Comparison of ENCODE assay signal across 8 cellular contexts in the genomic region with DNA sequence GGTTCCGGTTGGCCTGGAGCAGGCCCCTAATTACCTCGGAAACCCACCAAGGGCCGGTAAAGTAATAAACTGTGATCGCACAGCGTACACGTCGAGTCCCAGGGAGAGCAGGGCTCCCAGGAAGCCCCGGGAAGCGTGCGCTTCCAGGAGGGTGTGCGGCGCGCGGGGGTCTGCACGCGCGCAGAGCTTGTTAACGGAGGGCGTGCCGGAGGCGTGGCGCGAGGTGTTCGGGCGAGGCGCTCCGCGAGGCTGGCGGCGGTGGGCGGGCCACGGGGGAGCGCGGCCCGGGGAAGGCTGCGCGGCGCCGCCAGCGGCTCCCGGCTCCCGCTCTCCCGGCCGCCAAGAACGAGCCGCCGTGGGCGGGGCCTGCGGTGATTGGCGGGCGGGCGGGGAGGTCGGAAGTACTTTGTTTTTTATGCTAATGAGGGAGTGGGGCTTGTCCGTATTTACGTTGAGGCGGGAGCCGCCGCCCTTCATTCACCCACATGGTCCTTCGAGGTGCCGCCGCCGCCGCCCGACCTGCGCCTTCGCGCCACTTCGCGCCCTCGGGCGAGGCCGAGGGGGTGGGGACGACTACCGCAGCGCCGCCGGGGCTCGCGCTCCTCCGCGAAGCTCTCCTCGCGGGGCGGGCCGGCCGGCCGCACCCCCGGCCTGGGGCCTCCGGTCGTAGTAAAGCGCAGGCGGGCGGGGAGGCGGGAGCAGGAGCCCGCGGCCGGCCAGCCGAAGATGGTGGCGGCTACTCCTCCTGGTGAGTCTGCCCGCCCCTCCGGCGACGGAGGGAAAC. TPM values are rescaled to one million over a fixed set of nuclear protein-coding genes. Genes with fewer than 3 reads are reported as not detected.
DNase-seq lines count a peak whose midpoint lies in the region; ATAC-seq, FAIRE-seq and TF ChIP-seq lines count a peak whose summit lies in the region.

Gene MIR17HG, plus strand, starts transcription at position 476 of the 784 bp plus-strand sequence.

- H3K27me3 ChIP-seq in OCI-LY1 (ENCODE audit: insufficient read depth, low read length), result no peaks in the 10 kb centered on the region

- peak within 1 kb of the TSS; percentile 94 for H3K4me3 Mint-ChIP-seq in endothelial cell (ENCODE audit: unreplicated experiment)

- H3K4me1 ChIP-seq in OCI-LY1 (ENCODE audit: insufficient read depth, low read length, severe bottlenecking), result peaks cover 43% of the 10 kb centered on the region

- peak; percentile 38 for DNase-seq in D721Med (ENCODE audit: insufficient read length, low spot score)
- peak; percentile 52 for DNase-seq in HuH-7 (ENCODE audit: low spot score)
- peak; percentile 92 for DNase-seq in activated CD8-positive, alpha-beta memory T cell treated with anti-CD3 and anti-CD28 coated beads, Interleukin-2, amount 50 U/mL, for 4 hours
- DNase-seq in endothelial cell (ENCODE audit: low spot score), result peak; percentile 84
- DNase-seq in middle frontal gyrus (ENCODE audit: extremely low spot score, low spot score), result peak; percentile 49
- peak; percentile 87 to 88 for DNase-seq in stimulated activated CD8-positive, alpha-beta memory T cell treated with anti-CD3 and anti-CD28 coated beads, Interleukin-15, amount 100 ng/mL, for 48 hours (ENCODE audit: low read depth in 2 of 2)

- peak within 1 kb of the TSS; percentile 99 for H3K4me3 ChIP-seq in OCI-LY1 (ENCODE audit: low read depth, low read length, poor library complexity, severe bottlenecking)

- peak; percentile 58 for ATAC-seq in GM21526 (IDR thresholded peaks at IDR 0.05; ENCODE audit: low FRiP score, unreplicated experiment)

- TF ChIP-seq CTCF in D721Med (IDR thresholded peaks at IDR 0.05; ENCODE audit: insufficient read depth, missing control alignments) (no peak), OCI-LY1 (IDR thresholded peaks at IDR 0.05; ENCODE audit: low read length) (no peak), endothelial cell (IDR thresholded peaks at IDR 0.05; ENCODE audit: unreplicated experiment) (no peak)

- H3K27ac Mint-ChIP-seq in endothelial cell (ENCODE audit: unreplicated experiment), result peak within 1 kb of the TSS; percentile 84

- FAIRE-seq in D721Med (lab: Jason Lieb, UNC), result no peak

- H3K9me2 ChIP-seq in OCI-LY1 (ENCODE audit: low read depth, low read length), result no peaks in the 10 kb centered on the region

- H3K9me3 ChIP-seq in OCI-LY1 (ENCODE audit: low read length), result no peaks in the 10 kb centered on the region

- peak within 1 kb of the TSS; percentile 89 for H3K4me2 ChIP-seq in OCI-LY1 (ENCODE audit: low read length)

- H4K20me1 ChIP-seq in OCI-LY1 (ENCODE audit: insufficient read depth, low read length), result peaks cover 17% of the 10 kb centered on the region

- H3F3A ChIP-seq in OCI-LY1 (ENCODE audit: insufficient read depth, low read length), result peaks cover 6% of the 10 kb centered on the region; the same call in 1 of the 2 replicates

- peaks cover 27% of the 10 kb centered on the region for H3K4me1 Mint-ChIP-seq in endothelial cell (ENCODE audit: unreplicated experiment)

- no peaks in the 10 kb centered on the region for H3K9me3 Mint-ChIP-seq in endothelial cell (ENCODE audit: unreplicated experiment)

- peaks cover 35% of the 10 kb centered on the region for H3K79me2 ChIP-seq in OCI-LY1 (ENCODE audit: insufficient read depth, low read length)

- peaks cover 12% of the 10 kb centered on the region for H3K27me3 Mint-ChIP-seq in endothelial cell (ENCODE audit: unreplicated experiment)

- H3K9ac ChIP-seq in OCI-LY1 (ENCODE audit: low read length), result peak within 1 kb of the TSS; percentile 98

- peaks cover 35% of the 10 kb centered on the region for H3K36me3 ChIP-seq in OCI-LY1 (ENCODE audit: insufficient read depth, low read length)

- peak within 1 kb of the TSS; percentile 90 for H2AFZ ChIP-seq in OCI-LY1 (ENCODE audit: low read length)

- peaks cover 10% of the 10 kb centered on the region for H3K36me3 Mint-ChIP-seq in endothelial cell (ENCODE audit: low read depth, unreplicated experiment)

- H3K27ac ChIP-seq in OCI-LY1 (ENCODE audit: low read depth, low read length, poor library complexity, severe bottlenecking), result peak within 1 kb of the TSS; percentile 75

RNA-seq across cellular contexts. Expression of gene MIR17HG, which starts in this region (rescaled TPM):
- 3.3 TPM for total RNA-seq in endothelial cell (ENCODE audit: unreplicated experiment)

Comparison
In these comparisons a context has a peak if more than half of its experiments do, and no peak if none do; other contexts are left out.
1. Peak in every context shown above with its lines: DNase-seq, ATAC-seq, H3K4me3 ChIP-seq and H3K27ac ChIP-seq.
2. DNase-seq: peak in every context shown above with its lines; median percentile 92 in activated CD8-positive, alpha-beta memory T cell treated with anti-CD3 and anti-CD28 coated beads, Interleukin-2, amount 50 U/mL, for 4 hours; 88 in stimulated activated CD8-positive, alpha-beta memory T cell treated with anti-CD3 and anti-CD28 coated beads, Interleukin-15, amount 100 ng/mL, for 48 hours; 84 in endothelial cell; 52 in HuH-7; 49 in middle frontal gyrus; 38 in D721Med.